14 cellular contexts compared by ENCODE assay signal in genomic region chr3:66053009-66053782, GRCh38. TPM values are rescaled to one million over a fixed set of nuclear protein-coding genes. Genes with fewer than 3 reads are reported as not detected.
DNase-seq lines count a peak whose midpoint lies in the region; ATAC-seq and TF ChIP-seq lines count a peak whose summit lies in the region.
"Had no signal": no experiment of that assay in that cellular context is flagged by ENCODE, and none has a peak within 500 bp of the region (broad histone marks: within the 10 kb centered on the region; RNA-seq: fewer than 3 reads in every experiment).

No MANE protein-coding gene starts in this region.

- H3K79me2 ChIP-seq in mesendoderm (ENCODE audit: control insufficient read depth, insufficient read depth, low read length) = no peaks in the 10 kb centered on the region

- H3K79me1 ChIP-seq in mesendoderm (ENCODE audit: low read length) = no peaks in the 10 kb centered on the region

- H4K5ac ChIP-seq in mesendoderm (ENCODE audit: low read length) = no peak overlapping the region

- H3K4me1 ChIP-seq in RWPE2 (ENCODE audit: insufficient read depth, poor library complexity, severe bottlenecking) = peaks cover 7% of the 10 kb centered on the region
- H3K4me1 ChIP-seq in mesendoderm (ENCODE audit: control insufficient read depth, low read depth, low read length) = peaks cover 6% of the 10 kb centered on the region

- no peak overlapping the region for H3K4me2 ChIP-seq in mesendoderm (ENCODE audit: low read length)

- peak overlapping the region; percentile 36 for H3K4ac ChIP-seq in mesendoderm (ENCODE audit: low read depth, low read length)

- no peaks in the 10 kb centered on the region for H3K36me3 Mint-ChIP-seq in type B pancreatic cell
- H3K36me3 Mint-ChIP-seq: CD4-positive, alpha-beta memory T cell; stimulated activated naive B cell treated with anti-CD40 and anti-IgM and Interleukin-4, amounts not matched to agents 10 μg/mL and 1 μg/mL and 100 μg/mL, for 72 hours had no signal

- H3K4me1 Mint-ChIP-seq in type B pancreatic cell (ENCODE audit: unreplicated experiment) = peaks cover 10% of the 10 kb centered on the region
- H3K4me1 Mint-ChIP-seq: CD4-positive, alpha-beta memory T cell; stimulated activated naive B cell treated with anti-CD40 and anti-IgM and Interleukin-4, amounts not matched to agents 10 μg/mL and 1 μg/mL and 100 μg/mL, for 72 hours had no signal

- H2BK5ac ChIP-seq in mesendoderm (ENCODE audit: low read length) = no peak overlapping the region

- ATAC-seq in RWPE2 (ENCODE audit: low read depth) (peak; percentile 41; the same call in 1 of the 3 replicates), GM19395 (IDR thresholded peaks at IDR 0.05; ENCODE audit: unreplicated experiment) (no peak)
- ATAC-seq: stimulated activated naive B cell treated with anti-CD40 and anti-IgM and Interleukin-4, amounts not matched to agents 10 μg/mL and 1 μg/mL and 100 μg/mL, for 72 hours had no signal

- H3K9me3 ChIP-seq in RWPE2 (ENCODE audit: severe bottlenecking) = no peaks in the 10 kb centered on the region

- H3K9ac ChIP-seq in mesendoderm (ENCODE audit: low read length) = no peak overlapping the region

- H2AK5ac ChIP-seq in mesendoderm (ENCODE audit: low read length) = no peak overlapping the region

- peak overlapping the region; percentile 13 for H3K27ac Mint-ChIP-seq in type B pancreatic cell
- H3K27ac Mint-ChIP-seq: CD4-positive, alpha-beta memory T cell; stimulated activated naive B cell treated with anti-CD40 and anti-IgM and Interleukin-4, amounts not matched to agents 10 μg/mL and 1 μg/mL and 100 μg/mL, for 72 hours had no signal

- H3K4me3 ChIP-seq in RWPE2 (ENCODE audit: severe bottlenecking) (no peak overlapping the region), fibroblast of pulmonary artery (replicated peaks; ENCODE audit: low read depth, low read length) (no peak overlapping the region), mesendoderm (ENCODE audit: low read length) (no peak overlapping the region)
- H3K4me3 ChIP-seq: cardiac muscle cell had no signal

- peak overlapping the region; percentile 60 for H3K18ac ChIP-seq in mesendoderm (ENCODE audit: low read length)

- peak overlapping the region; percentile 22 for H3K56ac ChIP-seq in mesendoderm (ENCODE audit: low read length)

- H3K4me3 Mint-ChIP-seq in type B pancreatic cell = no peak overlapping the region
- H3K4me3 Mint-ChIP-seq: CD4-positive, alpha-beta memory T cell; stimulated activated naive B cell treated with anti-CD40 and anti-IgM and Interleukin-4, amounts not matched to agents 10 μg/mL and 1 μg/mL and 100 μg/mL, for 72 hours had no signal

- WGBS in mesendoderm (ENCODE audit: extremely low coverage, insufficient coverage, low lambda C conversion rate) = no CpG with 5 or more reads among the region's 3 CpGs

- peak overlapping the region; percentile 36 for H2BK15ac ChIP-seq in mesendoderm (replicated peaks; ENCODE audit: low read depth)

- peaks cover 4% of the 10 kb centered on the region for H3K9me3 Mint-ChIP-seq in type B pancreatic cell

- H3K36me3 ChIP-seq in RWPE2 (ENCODE audit: low read depth) = no peaks in the 10 kb centered on the region
- H3K36me3 ChIP-seq in mesendoderm (ENCODE audit: control insufficient read depth, insufficient read depth, low read length) = no peaks in the 10 kb centered on the region
- H3K36me3 ChIP-seq: cardiac muscle cell had no signal

- H3K27me3 Mint-ChIP-seq in type B pancreatic cell = no peaks in the 10 kb centered on the region

- intact Hi-C loops in head of caudate nucleus (cut with DNase I) = no loop called here

- H2BK120ac ChIP-seq in mesendoderm (ENCODE audit: low read depth, low read length) = no peak overlapping the region

- no peak for DNase-seq in RWPE2 (ENCODE audit: low spot score)
- peak; percentile 53 for DNase-seq in fibroblast of pulmonary artery (ENCODE audit: low read depth)
- peak; percentile 24 for DNase-seq in mesendoderm
- no peak for DNase-seq in type B pancreatic cell (ENCODE audit: extremely low spot score, unreplicated experiment)
- no peak for DNase-seq in NCI-H2029 treated with DMSO at 0.1 percent for 48 hours (lab: John Stamatoyannopoulos, UW)
- no peak for DNase-seq in head of caudate nucleus
- DNase-seq: activated naive CD4-positive, alpha-beta T cell treated with Interleukin-2 at 50 U/mL for 16 hours; CD4-positive, alpha-beta memory T cell; GDM1; MM.1S; stimulated activated CD4-positive, alpha-beta T cell treated with anti-CD3 and anti-CD28 coated beads, Interleukin-4, amount 100 ng/mL, for 24 hours; stimulated activated naive B cell treated with anti-CD40 and anti-IgM and Interleukin-4, amounts not matched to agents 10 μg/mL and 1 μg/mL and 100 μg/mL, for 72 hours had no signal

- H3K27ac ChIP-seq in RWPE2 (ENCODE audit: poor library complexity, severe bottlenecking) (no peak overlapping the region), mesendoderm (ENCODE audit: low read depth, low read length) (no peak overlapping the region)
- H3K27ac ChIP-seq: cardiac muscle cell had no signal

- no peak overlapping the region for H3K23ac ChIP-seq in mesendoderm (ENCODE audit: low read length)

- no peak for TF ChIP-seq CTCF in RWPE2 (IDR thresholded peaks at IDR 0.05; ENCODE audit: poor library complexity, severe bottlenecking)
- no peak for TF ChIP-seq CTCF in fibroblast of pulmonary artery (IDR thresholded peaks at IDR 0.05; ENCODE audit: low read length, missing control alignments)
- TF ChIP-seq CTCF in type B pancreatic cell (conservative IDR thresholded peaks at IDR 0.05) = no peak

- peak overlapping the region; percentile 28 for H4K8ac ChIP-seq in mesendoderm (ENCODE audit: low read depth, low read length)

- no peaks in the 10 kb centered on the region for H3K27me3 ChIP-seq in RWPE2 (ENCODE audit: insufficient read depth, poor library complexity, severe bottlenecking)
- H3K27me3 ChIP-seq in mesendoderm (ENCODE audit: insufficient read depth, low read length, poor library complexity) = no peaks in the 10 kb centered on the region
- H3K27me3 ChIP-seq: cardiac muscle cell had no signal

RNA-seq across cellular contexts. Expression of gene MAGI1, which starts 14.5 kb away (rescaled TPM):
- 45.7 TPM for polyA plus RNA-seq in mesendoderm (2013, experiment 1 of 2)
- polyA plus RNA-seq in mesendoderm (2013, experiment 2 of 2) = 45.4 TPM
- total RNA-seq in type B pancreatic cell (ENCODE audit: low replicate concordance) = 46.1 and 53.1 TPM in 2 replicates
- polyA plus RNA-seq: CD4-positive, alpha-beta memory T cell had no signal

Comparison
In these comparisons a context has a peak if more than half of its experiments do, and no peak if none do; other contexts are left out.
1. DNase-seq: peak in fibroblast of pulmonary artery (single experiment) and mesendoderm (single experiment); none in RWPE2 (single experiment), type B pancreatic cell (single experiment), NCI-H2029 treated with DMSO at 0.1 percent for 48 hours (single experiment) and head of caudate nucleus (0 of 42).